21 cellular contexts compared by ENCODE assay signal in the genomic region with DNA sequence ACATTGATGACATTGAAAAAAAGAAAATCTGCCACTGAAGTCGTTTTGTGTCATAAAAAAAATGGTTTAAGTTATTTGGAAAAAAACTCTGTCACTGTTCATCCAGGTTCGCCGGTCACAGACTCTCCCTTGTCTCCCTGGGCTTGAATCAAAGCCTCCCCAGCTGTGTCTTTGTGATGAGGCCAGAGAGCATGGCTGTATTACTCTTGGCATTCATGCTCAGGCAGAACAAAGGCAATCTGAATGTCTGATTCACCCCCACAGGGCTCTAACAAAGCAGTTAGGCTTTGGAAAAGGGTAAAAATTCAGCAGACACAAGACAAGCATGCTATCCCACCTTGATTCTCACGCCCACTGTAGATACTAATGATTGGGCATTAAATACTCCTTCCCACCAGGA.
A peak's percentile ranks its signal among the peaks of the same experiment; 100 is the strongest.
DNase-seq lines count a peak whose midpoint lies in the region; ATAC-seq and TF ChIP-seq lines count a peak whose summit lies in the region.
"Had no signal": no experiment of that assay in that cellular context is flagged by ENCODE, and none has a peak within 500 bp of the region (broad histone marks: within the 10 kb centered on the region; RNA-seq: fewer than 3 reads in every experiment).

No MANE protein-coding gene starts in this region.

- 52 to 58% methylated on average over 4 of the region's 4 CpGs for WGBS in lower leg skin, 2 donors

- TF ChIP-seq CTCF in GM23338 (conservative IDR thresholded peaks at IDR 0.05; ENCODE audit: low read depth in 2 of 2) (no peak), lower leg skin (IDR thresholded peaks at IDR 0.05) (no peak)

- H3K9me3 ChIP-seq in effector memory CD4-positive, alpha-beta T cell (ENCODE audit: control insufficient read depth, low read length) = no peaks in the 10 kb centered on the region
- H3K9me3 ChIP-seq: left ventricle myocardium inferior, psoas muscle, SJSA1 had no signal

- H3K9me3 Mint-ChIP-seq in GM23338 = no peaks in the 10 kb centered on the region; the same call in 2 of the 3 replicates
- H3K9me3 Mint-ChIP-seq in activated naive CD8-positive, alpha-beta T cell treated with anti-CD3 and anti-CD28 coated beads for 36 hours = peaks cover 8% of the 10 kb centered on the region
- H3K9me3 Mint-ChIP-seq: activated T-helper 17 cell treated with anti-CD3 and anti-CD28 coated beads, Interleukin-2, amount 50 U/mL, for 72 hours had no signal

- no peak for TF ChIP-seq POLR2A in lower leg skin (IDR thresholded peaks at IDR 0.05)

- H3K27me3 ChIP-seq in GM23338 (ENCODE audit: insufficient read depth) = no peaks in the 10 kb centered on the region
- H3K27me3 ChIP-seq in effector memory CD4-positive, alpha-beta T cell (replicated peaks; ENCODE audit: control insufficient read depth, insufficient read depth, low read length, poor library complexity, severe bottlenecking) = no peaks in the 10 kb centered on the region
- H3K27me3 ChIP-seq: SJSA1 had no signal

- peaks cover 5% of the 10 kb centered on the region; the same call in 1 of the 2 replicates for H3K4me1 ChIP-seq in GM23338 (ENCODE audit: insufficient read depth)
- no peaks in the 10 kb centered on the region for H3K4me1 ChIP-seq in effector memory CD4-positive, alpha-beta T cell (ENCODE audit: control insufficient read depth, insufficient read depth, low read length, poor library complexity, severe bottlenecking)
- H3K4me1 ChIP-seq: left ventricle myocardium inferior, psoas muscle had no signal

- ATAC-seq in GM23338 = peak; percentile 98
- no peak for ATAC-seq in HG03095 (IDR thresholded peaks at IDR 0.05; ENCODE audit: unreplicated experiment)
- ATAC-seq: activated CD8-positive, alpha-beta memory T cell treated with anti-CD3 and anti-CD28 coated beads, Interleukin-2, amount 10 ng/mL, durations not matched to agents 7 days and 5 days; activated T-helper 17 cell treated with anti-CD3 and anti-CD28 coated beads, Interleukin-2, amount 50 U/mL, for 72 hours; psoas muscle; stimulated activated effector memory CD8-positive, alpha-beta T cell treated with anti-CD3 and anti-CD28 coated beads, Interleukin-12 subunit alpha, Interleukin-12 subunit beta, amount 100 ng/mL, for 72 hours had no signal

- H3K4me3 ChIP-seq in GM23338 (no peak overlapping the region), lower leg skin (ENCODE audit: low read depth, poor library complexity, severe bottlenecking) (no peak overlapping the region)
- H3K4me3 ChIP-seq in effector memory CD4-positive, alpha-beta T cell (ENCODE audit: insufficient read depth, low read depth, low read length, poor library complexity, severe bottlenecking) = no peak overlapping the region
- H3K4me3 ChIP-seq: left ventricle myocardium inferior, psoas muscle, SJSA1, skin epidermis had no signal

- DNase-seq in GM23338 (ENCODE audit: low spot score) = peak; percentile 55
- DNase-seq in amygdala (lab: John Stamatoyannopoulos, UW) = peak in 42 of 56 donors; percentile 3 to 76 (median 24)
- peak in 29 of 51 donors; percentile 1 to 70 (median 25) for DNase-seq in hypothalamus (lab: John Stamatoyannopoulos, UW)
- DNase-seq in occipital lobe (lab: John Stamatoyannopoulos, UW) = peak; percentile 46
- no peak for DNase-seq in effector memory CD4-positive, alpha-beta T cell
- no peak for DNase-seq in lower leg skin (ENCODE audit: low spot score in 2 of 2)
- DNase-seq in activated naive CD8-positive, alpha-beta T cell treated with anti-CD3 and anti-CD28 coated beads for 36 hours = no peak
- DNase-seq: activated CD4-positive, alpha-beta T cell treated with anti-CD3 and anti-CD28 coated beads for 4 hours; activated CD8-positive, alpha-beta memory T cell treated with anti-CD3 and anti-CD28 coated beads, Interleukin-2, amount 10 ng/mL, durations not matched to agents 7 days and 5 days; activated naive CD8-positive, alpha-beta T cell treated with anti-CD3 and anti-CD28 coated beads, Interleukin-2, amount 10 ng/mL, durations not matched to agents 7 days and 5 days; immature natural killer cell; left ventricle myocardium inferior; NCI-H187; psoas muscle; stimulated activated CD4-positive, alpha-beta T cell treated with anti-CD3 and anti-CD28 coated beads, Interleukin-1b, Interleukin-23, amount 100 ng/mL, for 48 hours had no signal

- H3K27ac ChIP-seq in GM23338 (ENCODE audit: low read depth) = no peak overlapping the region
- no peak overlapping the region for H3K27ac ChIP-seq in effector memory CD4-positive, alpha-beta T cell (ENCODE audit: insufficient read depth, low read length, poor library complexity, severe bottlenecking)
- H3K27ac ChIP-seq: left ventricle myocardium inferior, psoas muscle, SJSA1, skin epidermis had no signal

- no peak overlapping the region for H3K4me2 ChIP-seq in GM23338

- H4K20me1 ChIP-seq in GM23338 (replicated peaks; ENCODE audit: insufficient read depth) = no peaks in the 10 kb centered on the region

- H2AFZ ChIP-seq in GM23338 = no peak overlapping the region

- intact Hi-C loops in lower leg skin (cut with DNase I; ENCODE audit: low total_unique reads) = no loop called here

- H3K9me2 ChIP-seq in GM23338 (ENCODE audit: insufficient read depth) = no peaks in the 10 kb centered on the region; the same call in 1 of the 2 replicates

- H3F3A ChIP-seq in GM23338 (replicated peaks; ENCODE audit: low read depth) = no peaks in the 10 kb centered on the region

- H3K36me3 ChIP-seq in GM23338 (ENCODE audit: insufficient read depth) = no peaks in the 10 kb centered on the region
- no peaks in the 10 kb centered on the region for H3K36me3 ChIP-seq in effector memory CD4-positive, alpha-beta T cell (ENCODE audit: control insufficient read depth, insufficient read depth, low read length)
- H3K36me3 ChIP-seq: left ventricle myocardium inferior, SJSA1 had no signal

- H3K4me1 Mint-ChIP-seq in GM23338 = peaks cover 18% of the 10 kb centered on the region
- H3K4me1 Mint-ChIP-seq in activated naive CD8-positive, alpha-beta T cell treated with anti-CD3 and anti-CD28 coated beads for 36 hours = no peaks in the 10 kb centered on the region
- H3K4me1 Mint-ChIP-seq: activated CD8-positive, alpha-beta memory T cell treated with anti-CD3 and anti-CD28 coated beads, Interleukin-2, amount 10 ng/mL, durations not matched to agents 7 days and 5 days; activated naive CD8-positive, alpha-beta T cell treated with anti-CD3 and anti-CD28 coated beads, Interleukin-2, amount 10 ng/mL, durations not matched to agents 7 days and 5 days; activated T-helper 17 cell treated with anti-CD3 and anti-CD28 coated beads, Interleukin-2, amount 50 U/mL, for 72 hours; immature natural killer cell; nephron; stimulated activated effector memory CD8-positive, alpha-beta T cell treated with anti-CD3 and anti-CD28 coated beads, Interleukin-12 subunit alpha, Interleukin-12 subunit beta, amount 100 ng/mL, for 72 hours had no signal

- peaks cover 6% of the 10 kb centered on the region for H3K27me3 Mint-ChIP-seq in GM23338 (ENCODE audit: insufficient read depth, low read depth, poor library complexity)
- no peaks in the 10 kb centered on the region for H3K27me3 Mint-ChIP-seq in activated naive CD8-positive, alpha-beta T cell treated with anti-CD3 and anti-CD28 coated beads for 36 hours
- H3K27me3 Mint-ChIP-seq: activated CD8-positive, alpha-beta memory T cell treated with anti-CD3 and anti-CD28 coated beads, Interleukin-2, amount 10 ng/mL, durations not matched to agents 7 days and 5 days; activated naive CD8-positive, alpha-beta T cell treated with anti-CD3 and anti-CD28 coated beads, Interleukin-2, amount 10 ng/mL, durations not matched to agents 7 days and 5 days had no signal

- H3K36me3 Mint-ChIP-seq in GM23338 (ENCODE audit: low read depth) = no peaks in the 10 kb centered on the region
- H3K36me3 Mint-ChIP-seq in activated naive CD8-positive, alpha-beta T cell treated with anti-CD3 and anti-CD28 coated beads for 36 hours = no peaks in the 10 kb centered on the region
- H3K36me3 Mint-ChIP-seq: activated CD8-positive, alpha-beta memory T cell treated with anti-CD3 and anti-CD28 coated beads, Interleukin-2, amount 10 ng/mL, durations not matched to agents 7 days and 5 days; activated naive CD8-positive, alpha-beta T cell treated with anti-CD3 and anti-CD28 coated beads, Interleukin-2, amount 10 ng/mL, durations not matched to agents 7 days and 5 days; immature natural killer cell; stimulated activated effector memory CD8-positive, alpha-beta T cell treated with anti-CD3 and anti-CD28 coated beads, Interleukin-12 subunit alpha, Interleukin-12 subunit beta, amount 100 ng/mL, for 72 hours had no signal

- no peak overlapping the region for H3K27ac Mint-ChIP-seq in GM23338
- no peak overlapping the region for H3K27ac Mint-ChIP-seq in activated naive CD8-positive, alpha-beta T cell treated with anti-CD3 and anti-CD28 coated beads for 36 hours
- H3K27ac Mint-ChIP-seq: activated CD8-positive, alpha-beta memory T cell treated with anti-CD3 and anti-CD28 coated beads, Interleukin-2, amount 10 ng/mL, durations not matched to agents 7 days and 5 days; activated naive CD8-positive, alpha-beta T cell treated with anti-CD3 and anti-CD28 coated beads, Interleukin-2, amount 10 ng/mL, durations not matched to agents 7 days and 5 days; activated T-helper 17 cell treated with anti-CD3 and anti-CD28 coated beads, Interleukin-2, amount 50 U/mL, for 72 hours; immature natural killer cell; nephron; stimulated activated effector memory CD8-positive, alpha-beta T cell treated with anti-CD3 and anti-CD28 coated beads, Interleukin-12 subunit alpha, Interleukin-12 subunit beta, amount 100 ng/mL, for 72 hours had no signal

- H3K4me3 Mint-ChIP-seq in GM23338 = no peak overlapping the region
- no peak overlapping the region for H3K4me3 Mint-ChIP-seq in activated naive CD8-positive, alpha-beta T cell treated with anti-CD3 and anti-CD28 coated beads for 36 hours
- H3K4me3 Mint-ChIP-seq: activated CD8-positive, alpha-beta memory T cell treated with anti-CD3 and anti-CD28 coated beads, Interleukin-2, amount 10 ng/mL, durations not matched to agents 7 days and 5 days; activated naive CD8-positive, alpha-beta T cell treated with anti-CD3 and anti-CD28 coated beads, Interleukin-2, amount 10 ng/mL, durations not matched to agents 7 days and 5 days; activated T-helper 17 cell treated with anti-CD3 and anti-CD28 coated beads, Interleukin-2, amount 50 U/mL, for 72 hours; immature natural killer cell; nephron; stimulated activated effector memory CD8-positive, alpha-beta T cell treated with anti-CD3 and anti-CD28 coated beads, Interleukin-12 subunit alpha, Interleukin-12 subunit beta, amount 100 ng/mL, for 72 hours had no signal

- no peaks in the 10 kb centered on the region for H3K79me2 ChIP-seq in GM23338 (replicated peaks; ENCODE audit: insufficient read depth)

TF ChIP-seq in GM23338, 12 proteins besides CTCF, POLR2A, EP300 and RAD21 (continues in another document):
- TF ChIP-seq, protein P1, sequence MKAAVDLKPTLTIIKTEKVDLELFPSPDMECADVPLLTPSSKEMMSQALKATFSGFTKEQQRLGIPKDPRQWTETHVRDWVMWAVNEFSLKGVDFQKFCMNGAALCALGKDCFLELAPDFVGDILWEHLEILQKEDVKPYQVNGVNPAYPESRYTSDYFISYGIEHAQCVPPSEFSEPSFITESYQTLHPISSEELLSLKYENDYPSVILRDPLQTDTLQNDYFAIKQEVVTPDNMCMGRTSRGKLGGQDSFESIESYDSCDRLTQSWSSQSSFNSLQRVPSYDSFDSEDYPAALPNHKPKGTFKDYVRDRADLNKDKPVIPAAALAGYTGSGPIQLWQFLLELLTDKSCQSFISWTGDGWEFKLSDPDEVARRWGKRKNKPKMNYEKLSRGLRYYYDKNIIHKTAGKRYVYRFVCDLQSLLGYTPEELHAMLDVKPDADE (IDR thresholded peaks at IDR 0.05) = no peak

Comparison
In these comparisons a context has a peak if more than half of its experiments do, and no peak if none do; other contexts are left out.
1. DNase-seq: peak in GM23338 (single experiment), amygdala (42 of 56), hypothalamus (29 of 51) and occipital lobe (single experiment); none in effector memory CD4-positive, alpha-beta T cell (0 of 3), lower leg skin (0 of 2) and activated naive CD8-positive, alpha-beta T cell treated with anti-CD3 and anti-CD28 coated beads for 36 hours (single experiment).